22 cellular contexts compared by ENCODE assay signal in genomic region chr1:183000161-183000560, GRCh38. TPM values are rescaled to one million over a fixed set of nuclear protein-coding genes. Genes with fewer than 3 reads are reported as not detected.
A peak's percentile ranks its signal among the peaks of the same experiment; 100 is the strongest.
DNase-seq lines count a peak whose midpoint lies in the region; ATAC-seq, FAIRE-seq and TF ChIP-seq lines count a peak whose summit lies in the region.
"Had no signal": no experiment of that assay in that cellular context is flagged by ENCODE, and none has a peak within 500 bp of the region (broad histone marks: within the 10 kb centered on the region; RNA-seq: fewer than 3 reads in every experiment).

No MANE protein-coding gene starts in this region.

- H3K4me1 ChIP-seq in gastrocnemius medialis, result peaks cover 0 to 7% of the 10 kb centered on the region in 2 donors
- H3K4me1 ChIP-seq: HAP-1 had no signal

- TF ChIP-seq CTCF in fibroblast of villous mesenchyme (IDR thresholded peaks at IDR 0.05; ENCODE audit: insufficient read depth, low read depth, low read length), result no peak
- no peak for TF ChIP-seq CTCF in gastrocnemius medialis (IDR thresholded peaks at IDR 0.05 in 4 of 5, conservative IDR thresholded peaks at IDR 0.05 in 1 of 5)

- intact Hi-C loops in gastrocnemius medialis (cut with DNase I; ENCODE audit: low total_unique reads), result no loop called here

- TF ChIP-seq POLR2A in gastrocnemius medialis (IDR thresholded peaks at IDR 0.05), result no peak

- in situ Hi-C loops in gastrocnemius medialis (cut with MboI; ENCODE audit: low sequenced_read_pairs in 4 of 4), result no loop called here

- no peaks in the 10 kb centered on the region for H3K9me3 ChIP-seq in gastrocnemius medialis
- H3K9me3 ChIP-seq: A549, BE2C, HAP-1 had no signal

- no peak for ATAC-seq in HG02642 (IDR thresholded peaks at IDR 0.05; ENCODE audit: poor library complexity, unreplicated experiment)
- no peak for ATAC-seq in gastrocnemius medialis
- ATAC-seq: A549 had no signal

- no peaks in the 10 kb centered on the region for H3K36me3 ChIP-seq in gastrocnemius medialis
- H3K36me3 ChIP-seq: BE2C; BLaER1 treated with 17β-estradiol and CSF1 and Interleukin-3, amounts not matched to agents 10 nM and 100 nM; HAP-1 had no signal

- DNase-seq in RCC 7860 (ENCODE audit: low spot score) (peak; percentile 1), fibroblast of peridontal ligament (ENCODE audit: extremely low read depth) (peak; percentile 8), fibroblast of villous mesenchyme (ENCODE audit: low read depth) (peak; percentile 17), RPMI8226 (no peak), gastrocnemius medialis (no peak)
- DNase-seq: 8988T; ACHN; AML-193; BE2C; CD4-positive, alpha-beta memory T cell; COR-L47; DMS153; DND-41; GOT3; HFFc6 had no signal

- H3K4me3 ChIP-seq in fibroblast of villous mesenchyme (ENCODE audit: low read depth, low read length), result no peak overlapping the region
- no peak overlapping the region for H3K4me3 ChIP-seq in gastrocnemius medialis
- H3K4me3 ChIP-seq: A549; BLaER1 treated with 17β-estradiol and CSF1 and Interleukin-3, amounts not matched to agents 10 nM and 100 nM; HAP-1 had no signal

- H3K27me3 ChIP-seq in gastrocnemius medialis, result no peaks in the 10 kb centered on the region
- H3K27me3 ChIP-seq: BE2C; BLaER1 treated with 17β-estradiol and CSF1 and Interleukin-3, amounts not matched to agents 10 nM and 100 nM had no signal

- no peak for FAIRE-seq in RCC 7860 (lab: Jason Lieb, UNC)
- FAIRE-seq: A549, G401.6, GM12892, H54 had no signal

- no peak overlapping the region for H3K27ac ChIP-seq in gastrocnemius medialis
- H3K27ac ChIP-seq: A549 had no signal

RNA-seq across cellular contexts. Expression of gene LAMC1, which starts 23.1 kb away (rescaled TPM):
- total RNA-seq in fibroblast of villous mesenchyme (541 and 761 TPM in 2 replicates), gastrocnemius medialis (100 to 1,000 TPM in 3 of 4 donors, 10 to 100 TPM in 1; 96.1 to 161 (median 135) TPM)

RNA-seq across cellular contexts. Expression of gene SHCBP1L, which starts 47.2 kb away (rescaled TPM):
- under 0.01 TPM in 1 of 2 replicates, not detected in the other for total RNA-seq in fibroblast of villous mesenchyme
- not detected for total RNA-seq in gastrocnemius medialis
- total RNA-seq: CD4-positive, alpha-beta memory T cell; HFFc6 had no signal

Comparison
In these comparisons a context has a peak if more than half of its experiments do, and no peak if none do; other contexts are left out.
1. DNase-seq: peak in RCC 7860 (single experiment), fibroblast of peridontal ligament (single experiment) and fibroblast of villous mesenchyme (single experiment); none in RPMI8226 (single experiment) and gastrocnemius medialis (0 of 2).